In genomic region chr2:171124512-171124911, GRCh38 we compare ENCODE assay signal across 15 cellular contexts.
"Had no signal": no experiment of that assay in that cellular context is flagged by ENCODE, and none has a peak within 500 bp of the region (broad histone marks: within the 10 kb centered on the region; RNA-seq: fewer than 3 reads in every experiment).

No MANE protein-coding gene starts in this region.

- H3K27me3 ChIP-seq: ascending aorta, breast epithelium, gastroesophageal sphincter, thyroid gland had no signal

- ATAC-seq: gastroesophageal sphincter; natural killer cell treated with Interleukin-12 subunit alpha and Interleukin-12 subunit beta and Interleukin-15 and Interleukin-18, amount 100 ng/mL, for 72 hours; stimulated activated naive B cell treated with anti-CD40 and anti-IgM and Interleukin-4, amounts not matched to agents 10 μg/mL and 1 μg/mL and 100 μg/mL, for 72 hours had no signal

- H3K36me3 ChIP-seq: ascending aorta, breast epithelium, gastroesophageal sphincter, thyroid gland had no signal

- H3K9me3 ChIP-seq: ascending aorta, breast epithelium, gastroesophageal sphincter, thyroid gland had no signal

- H3K27ac ChIP-seq: ascending aorta, breast epithelium, epithelial cell of prostate, thyroid gland had no signal

- H3K4me3 ChIP-seq: ascending aorta, breast epithelium, gastroesophageal sphincter, thyroid gland had no signal

- DNase-seq: activated CD4-positive, alpha-beta T cell treated with anti-CD3 and anti-CD28 coated beads for 1 hour; activated CD4-positive, alpha-beta T cell treated with anti-CD3 and anti-CD28 coated beads, Interleukin-2, amount 50 U/mL, for 4 hours; activated naive CD4-positive, alpha-beta T cell treated with anti-CD3 and anti-CD28 coated beads for 36 hours; dermis blood vessel endothelial cell; posterior cingulate gyrus; stimulated activated CD4-positive, alpha-beta T cell treated with anti-CD3 and anti-CD28 coated beads, Interleukin-15, amount 100 ng/mL, for 24 hours; stimulated activated CD4-positive, alpha-beta T cell treated with anti-CD3 and anti-CD28 coated beads, Interleukin-4, amount 100 ng/mL, for 1 hour; stimulated activated naive B cell treated with anti-CD40 and anti-IgM and Interleukin-4, amounts not matched to agents 10 μg/mL and 1 μg/mL and 100 μg/mL, for 72 hours; T1000; thyroid gland had no signal

- H3K4me1 ChIP-seq: ascending aorta, breast epithelium had no signal
